ENCODE assay signal across 26 cellular contexts in the genomic region with DNA sequence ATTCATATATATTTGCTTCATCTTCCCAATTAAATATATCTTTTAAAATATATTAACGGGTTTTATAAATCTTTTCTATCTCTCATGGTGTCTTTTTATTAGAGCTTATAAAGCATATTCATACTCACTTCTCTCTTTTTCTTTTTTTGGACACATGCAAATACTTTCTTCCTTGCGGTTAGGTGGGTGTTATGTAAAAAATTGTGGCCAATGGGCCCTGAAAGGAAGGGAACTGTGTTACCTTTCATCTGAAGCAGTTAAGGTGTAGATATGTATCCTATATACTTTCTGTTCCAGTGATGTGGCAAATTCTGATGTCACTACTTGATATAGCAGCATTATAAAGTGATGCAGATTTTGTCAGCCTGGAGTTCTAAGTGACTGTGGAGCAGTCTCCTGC.
A peak's percentile ranks its signal among the peaks of the same experiment; 100 is the strongest.
DNase-seq lines count a peak whose midpoint lies in the region; ATAC-seq and TF ChIP-seq lines count a peak whose summit lies in the region.
"Had no signal": no experiment of that assay in that cellular context is flagged by ENCODE, and none has a peak within 500 bp of the region (broad histone marks: within the 10 kb centered on the region; RNA-seq: fewer than 3 reads in every experiment).

No MANE protein-coding gene starts in this region.

- H3K4me2 ChIP-seq in PC-3 (ENCODE audit: low read length) = no peak overlapping the region
- no peak overlapping the region for H3K4me2 ChIP-seq in GM23248 (ENCODE audit: unreplicated experiment)
- H3K4me2 ChIP-seq: A549 had no signal

- H3K27ac ChIP-seq in PC-3 (ENCODE audit: low read length) (no peak overlapping the region), GM23248 (no peak overlapping the region)
- H3K27ac ChIP-seq: A549, adrenal gland, colonic mucosa, pancreas, upper lobe of right lung had no signal

- no peaks in the 10 kb centered on the region for H3F3A ChIP-seq in PC-3 (ENCODE audit: low read length, unreplicated experiment)
- no peaks in the 10 kb centered on the region for H3F3A ChIP-seq in GM23248 (ENCODE audit: insufficient read depth)

- DNase-seq in PC-3 (no peak), GM23248 (no peak), H7 (no peak), left ventricle myocardium superior (no peak)
- DNase-seq: activated CD4-positive, alpha-beta memory T cell treated with anti-CD3 and anti-CD28 coated beads, Interleukin-2, amount 10 ng/mL, durations not matched to agents 7 days and 5 days; activated gamma-delta T cell treated with Interleukin-2 at 50 U/mL for 16 hours; adrenal gland; Calu3; colonic mucosa; endodermal cell; glutamatergic neuron; mesendoderm; naive thymus-derived CD8-positive, alpha-beta T cell; NCI-H1105 treated with DMSO at 0.1 percent for 48 hours; NCI-H2081; NCI-H510A; NK-92 treated with Interleukin-12 subunit alpha and Interleukin-12 subunit beta, amount 100 ng/mL, for 24 hours; pancreas; right cardiac atrium; RPMI8226; upper lobe of right lung had no signal

- in situ Hi-C loops in GM23248 (cut with MboI) = no loop called here

- H3K9ac ChIP-seq in PC-3 (ENCODE audit: low read length) (no peak overlapping the region), GM23248 (no peak overlapping the region)

- 74 to 85% methylated on average over 2 of the region's 2 CpGs for WGBS in GM23248 (ENCODE audit: low coverage in 1 of 2, low lambda C conversion rate in 2 of 2, missing lambda C conversion rate in 2 of 2), 2 experiments

- H2AFZ ChIP-seq in PC-3 (ENCODE audit: low read length) = no peak overlapping the region
- H2AFZ ChIP-seq in GM23248 = no peak overlapping the region

- H3K79me2 ChIP-seq in PC-3 (ENCODE audit: low read length) = no peaks in the 10 kb centered on the region
- H3K79me2 ChIP-seq in GM23248 (ENCODE audit: insufficient read depth) = no peaks in the 10 kb centered on the region

- H3K4me3 ChIP-seq in PC-3 (ENCODE audit: low read length) (no peak overlapping the region), GM23248 (no peak overlapping the region), H7 (ENCODE audit: insufficient read depth, low read depth, low read length) (no peak overlapping the region)
- H3K4me3 ChIP-seq: A549, adrenal gland, colonic mucosa, pancreas, upper lobe of right lung had no signal

- no TSS peak for BruUV-seq in PC-3 (replicated peaks; lab: Mats Ljungman, UMichigan)

- intact Hi-C loops in PC-3 (cut with micrococcal nuclease) (no loop called here), left ventricle myocardium superior (cut with micrococcal nuclease) (no loop called here)

- no peak for TF ChIP-seq CTCF in PC-3 (conservative IDR thresholded peaks at IDR 0.05; ENCODE audit: low read depth, low read length)

- peak; percentile 69 for ATAC-seq in GM18498 (IDR thresholded peaks at IDR 0.05; ENCODE audit: unreplicated experiment)
- ATAC-seq in GM19351 (IDR thresholded peaks at IDR 0.05; ENCODE audit: unreplicated experiment) = peak; percentile 91
- ATAC-seq in HG02938 (IDR thresholded peaks at IDR 0.05; ENCODE audit: unreplicated experiment) = peak; percentile 58
- peak; percentile 49 for ATAC-seq in HG03575 (IDR thresholded peaks at IDR 0.05; ENCODE audit: extremely low read depth, insufficient number of reproducible peaks, low FRiP score, unreplicated experiment)
- ATAC-seq in PC-3 = no peak
- ATAC-seq in left ventricle myocardium superior = no peak
- ATAC-seq: A549; naive thymus-derived CD8-positive, alpha-beta T cell; pancreas; right cardiac atrium; upper lobe of right lung had no signal

- CTCF ChIA-PET in PC-3 (lab: Charles Lee) = no interaction called here

- no peaks in the 10 kb centered on the region for H3K9me3 ChIP-seq in PC-3 (ENCODE audit: low read length)
- H3K9me3 ChIP-seq in GM23248 (ENCODE audit: low read depth) = no peaks in the 10 kb centered on the region
- H3K9me3 ChIP-seq: A549, adrenal gland, colonic mucosa, pancreas, upper lobe of right lung had no signal

- POLR2A ChIA-PET in PC-3 (lab: Charles Lee; ENCODE audit: unreplicated experiment) = no interaction called here

- H3K9me2 ChIP-seq in PC-3 (replicated peaks; ENCODE audit: low read length) = no peaks in the 10 kb centered on the region
- H3K9me2 ChIP-seq in GM23248 (ENCODE audit: insufficient read depth) = no peaks in the 10 kb centered on the region

- H3K27me3 ChIP-seq in PC-3 (ENCODE audit: low read length) = no peaks in the 10 kb centered on the region
- no peaks in the 10 kb centered on the region for H3K27me3 ChIP-seq in GM23248 (replicated peaks; ENCODE audit: insufficient read depth)
- no peaks in the 10 kb centered on the region for H3K27me3 ChIP-seq in H7 (ENCODE audit: control insufficient read depth, insufficient read depth, low read length)
- H3K27me3 ChIP-seq: adrenal gland, colonic mucosa, pancreas, upper lobe of right lung had no signal

- H3K4me1 ChIP-seq in PC-3 (ENCODE audit: insufficient read depth, low read length) (no peaks in the 10 kb centered on the region), GM23248 (ENCODE audit: insufficient read depth) (peaks cover 7% of the 10 kb centered on the region; the same call in 1 of the 2 replicates)
- H3K4me1 ChIP-seq: A549, adrenal gland, colonic mucosa, pancreas, upper lobe of right lung had no signal

- no peaks in the 10 kb centered on the region for H3K36me3 ChIP-seq in PC-3 (ENCODE audit: low read depth, low read length)
- H3K36me3 ChIP-seq in GM23248 (ENCODE audit: low read depth) = no peaks in the 10 kb centered on the region
- no peaks in the 10 kb centered on the region for H3K36me3 ChIP-seq in H7 (replicated peaks; ENCODE audit: control insufficient read depth, insufficient read depth, low read length)
- H3K36me3 ChIP-seq: adrenal gland, colonic mucosa, pancreas, upper lobe of right lung had no signal

- H4K20me1 ChIP-seq in PC-3 (ENCODE audit: low read length) (no peaks in the 10 kb centered on the region), GM23248 (ENCODE audit: insufficient read depth) (no peaks in the 10 kb centered on the region)

Comparison
In these comparisons a context has a peak if more than half of its experiments do, and no peak if none do; other contexts are left out.
1. ATAC-seq: peak in GM18498 (single experiment), GM19351 (single experiment), HG02938 (single experiment) and HG03575 (single experiment); none in PC-3 (single experiment) and left ventricle myocardium superior (single experiment).